In the genomic region with DNA sequence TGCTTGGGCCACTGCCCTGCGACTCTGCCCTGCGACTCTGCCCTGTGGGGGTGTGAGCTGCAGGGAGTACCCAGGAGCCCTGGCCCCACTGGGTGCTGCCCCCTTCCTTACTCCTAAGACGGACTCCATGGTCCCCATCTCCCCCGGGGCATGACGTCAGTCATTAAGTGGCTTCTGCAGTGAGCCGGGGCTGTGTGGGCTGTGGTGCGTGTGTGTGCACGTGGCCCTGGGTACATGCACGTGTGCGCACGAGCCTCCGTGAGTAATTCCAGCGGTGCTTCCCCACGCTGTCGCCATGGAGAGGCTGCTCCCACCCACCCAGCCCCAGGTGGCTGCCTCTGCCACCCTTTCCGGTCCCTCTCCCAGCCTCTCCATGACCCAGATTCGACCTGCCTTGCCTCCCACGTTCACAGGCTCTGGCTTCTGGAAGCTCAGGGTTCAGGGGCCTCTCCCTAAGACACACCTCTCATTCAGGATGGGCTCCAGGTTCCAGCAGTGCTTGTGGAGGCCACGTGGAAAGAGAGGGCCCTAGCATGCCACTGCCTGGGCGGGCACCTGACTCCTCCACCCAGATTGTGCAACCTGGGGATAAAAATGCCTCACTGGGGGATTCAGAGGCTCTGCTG, we compare ENCODE assay signal across 23 cellular contexts.
DNase-seq lines count a peak whose midpoint lies in the region; ATAC-seq, FAIRE-seq and TF ChIP-seq lines count a peak whose summit lies in the region.
"Had no signal": no experiment of that assay in that cellular context is flagged by ENCODE, and none has a peak within 500 bp of the region (broad histone marks: within the 10 kb centered on the region; RNA-seq: fewer than 3 reads in every experiment).

No MANE protein-coding gene starts in this region.

- H3K4me1 ChIP-seq in testis: peaks cover 5% of the 10 kb centered on the region
- H3K4me1 ChIP-seq: stomach, transverse colon had no signal

- WGBS in testis, 2 donors: 58 to 68% methylated on average over 6 to 20 of the region's 20 CpGs

- no peak for TF ChIP-seq CTCF in bronchial epithelial cell (IDR thresholded peaks at IDR 0.05; ENCODE audit: insufficient read depth, low read length, severe bottlenecking)
- no peak for TF ChIP-seq CTCF in testis (IDR thresholded peaks at IDR 0.05)

- H3K36me3 ChIP-seq in bronchial epithelial cell (ENCODE audit: control insufficient read depth, insufficient read depth, low read length): no peaks in the 10 kb centered on the region
- H3K36me3 ChIP-seq in testis (ENCODE audit: low read depth, missing control alignments): no peaks in the 10 kb centered on the region
- H3K36me3 ChIP-seq: stomach, transverse colon had no signal

- H3K4me3 ChIP-seq in bronchial epithelial cell (ENCODE audit: low read depth, low read length): no peak overlapping the region
- no peak overlapping the region for H3K4me3 ChIP-seq in testis
- H3K4me3 ChIP-seq: stomach, transverse colon had no signal

- ATAC-seq in GM18511 (IDR thresholded peaks at IDR 0.05; ENCODE audit: unreplicated experiment): no peak
- no peak for ATAC-seq in HG02870 (IDR thresholded peaks at IDR 0.05; ENCODE audit: unreplicated experiment)
- ATAC-seq: activated CD8-positive, alpha-beta T cell treated with anti-CD3 and anti-CD28 coated beads, Interleukin-2, amount 10 ng/mL, durations not matched to agents 7 days and 5 days had no signal

- no peaks in the 10 kb centered on the region for H3K9me3 ChIP-seq in testis
- H3K9me3 ChIP-seq: SK-N-SH, stomach, transverse colon had no signal

- DNase-seq in COLO668 (lab: John Stamatoyannopoulos, UW; ENCODE audit: unreplicated experiment) (peak; percentile 11), HPDE6-E6E7 (ENCODE audit: extremely low spot score) (peak; percentile 73), bronchial epithelial cell (ENCODE audit: low read depth) (peak; percentile 23), kidney tubule cell (ENCODE audit: low spot score) (peak; percentile 51), testis (no peak), T-helper 1 cell (no peak)
- DNase-seq: activated CD4-positive, CD25-positive, alpha-beta regulatory T cell; activated CD8-positive, alpha-beta T cell treated with anti-CD3 and anti-CD28 coated beads, Interleukin-2, amount 10 ng/mL, durations not matched to agents 7 days and 5 days; activated effector memory CD4-positive, alpha-beta T cell treated with Interleukin-2 at 50 U/mL for 16 hours; activated T-cell treated with anti-CD3 and anti-CD28 coated beads for 4 hours; effector CD8-positive, alpha-beta T cell; erythroblast; KG1; NCI-H2171 treated with DMSO at 0.1 percent for 48 hours; NCI-H526; SK-N-SH; stomach; transverse colon had no signal

- no peak for TF ChIP-seq POLR2A in testis (IDR thresholded peaks at IDR 0.05)

- no peak overlapping the region for H3K27ac ChIP-seq in testis
- H3K27ac ChIP-seq: stomach, transverse colon had no signal

- intact Hi-C loops in testis (cut with DNase I; ENCODE audit: low total_unique reads): no loop called here

- FAIRE-seq in bronchial epithelial cell (lab: Jason Lieb, UNC): no peak
- FAIRE-seq: D721Med, frontal cortex, islet of Langerhans had no signal

- H3K27me3 ChIP-seq in bronchial epithelial cell (ENCODE audit: control insufficient read depth, insufficient read depth, low read length) (no peaks in the 10 kb centered on the region), testis (no peaks in the 10 kb centered on the region)

Comparison
In these comparisons a context has a peak if more than half of its experiments do, and no peak if none do; other contexts are left out.
1. DNase-seq: peak in COLO668 (single experiment), HPDE6-E6E7 (single experiment), bronchial epithelial cell (single experiment) and kidney tubule cell (single experiment); none in testis (single experiment) and T-helper 1 cell (0 of 5).